Comparison of ENCODE assay signal across 1 cellular context in genomic region chr19:17460372-17461230, GRCh38.
TF ChIP-seq lines count a peak whose summit lies in the region.

A gene with protein sequence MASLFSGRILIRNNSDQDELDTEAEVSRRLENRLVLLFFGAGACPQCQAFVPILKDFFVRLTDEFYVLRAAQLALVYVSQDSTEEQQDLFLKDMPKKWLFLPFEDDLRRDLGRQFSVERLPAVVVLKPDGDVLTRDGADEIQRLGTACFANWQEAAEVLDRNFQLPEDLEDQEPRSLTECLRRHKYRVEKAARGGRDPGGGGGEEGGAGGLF (minus strand): TSS chr19:17460926. CDS start chr19:17460869, 57 bp downstream.

TF ChIP-seq in IMR-90, 13 proteins besides CTCF, POLR2A, EP300 and RAD21 (continued from another document):
- TF ChIP-seq MXI1 (IDR thresholded peaks at IDR 0.05; ENCODE audit: borderline replicate concordance, low read depth, low read length), result no peak
- no peak for TF ChIP-seq RCOR1 (IDR thresholded peaks at IDR 0.05; ENCODE audit: insufficient replicate concordance, low read length)
- TF ChIP-seq SMC3 (IDR thresholded peaks at IDR 0.05; ENCODE audit: low read depth, low read length), result no peak
- no peak for TF ChIP-seq RFX5 (IDR thresholded peaks at IDR 0.05; ENCODE audit: low read depth, low read length)
- TF ChIP-seq FOS (IDR thresholded peaks at IDR 0.05; ENCODE audit: low read depth, low read length), result no peak
- TF ChIP-seq CHD1 (IDR thresholded peaks at IDR 0.05; ENCODE audit: low read depth, low read length), result no peak
- TF ChIP-seq MAZ (IDR thresholded peaks at IDR 0.05; ENCODE audit: borderline replicate concordance, low read depth, low read length), result no peak
- TF ChIP-seq NFE2L2 (IDR thresholded peaks at IDR 0.05; ENCODE audit: low read depth, low read length), result no peak
- TF ChIP-seq, protein P1, sequence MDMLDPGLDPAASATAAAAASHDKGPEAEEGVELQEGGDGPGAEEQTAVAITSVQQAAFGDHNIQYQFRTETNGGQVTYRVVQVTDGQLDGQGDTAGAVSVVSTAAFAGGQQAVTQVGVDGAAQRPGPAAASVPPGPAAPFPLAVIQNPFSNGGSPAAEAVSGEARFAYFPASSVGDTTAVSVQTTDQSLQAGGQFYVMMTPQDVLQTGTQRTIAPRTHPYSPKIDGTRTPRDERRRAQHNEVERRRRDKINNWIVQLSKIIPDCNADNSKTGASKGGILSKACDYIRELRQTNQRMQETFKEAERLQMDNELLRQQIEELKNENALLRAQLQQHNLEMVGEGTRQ (IDR thresholded peaks at IDR 0.05; ENCODE audit: low read depth, low read length), result no peak
- no peak for TF ChIP-seq MAFK (IDR thresholded peaks at IDR 0.05; ENCODE audit: low read depth, low read length)
- TF ChIP-seq BHLHE40 (IDR thresholded peaks at IDR 0.05; ENCODE audit: low read depth, low read length), result no peak
- TF ChIP-seq CEBPB (IDR thresholded peaks at IDR 0.05; ENCODE audit: low read depth, low read length), result no peak
